ENCODE assay signal across 6 cellular contexts in the genomic region with DNA sequence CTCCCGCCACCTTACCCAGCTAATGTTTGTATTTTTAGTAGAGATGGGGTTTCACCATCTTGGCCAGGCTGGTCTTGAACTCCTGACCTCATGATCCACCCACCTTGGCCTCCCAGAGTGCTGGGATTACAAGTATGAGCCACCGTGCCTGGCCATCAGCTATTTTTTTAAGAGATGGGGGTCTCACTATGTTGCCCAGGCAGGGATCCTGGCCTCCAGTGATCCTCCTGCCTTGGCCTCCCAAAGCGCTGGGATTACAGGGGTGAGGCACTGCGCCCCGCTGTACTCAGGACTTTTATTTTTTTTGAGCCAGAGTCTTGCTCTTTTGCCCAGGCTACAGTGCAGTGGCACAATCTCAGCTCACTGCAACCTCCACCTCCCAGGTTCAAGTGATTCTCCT.
DNase-seq lines count a peak whose midpoint lies in the region; ATAC-seq, FAIRE-seq and TF ChIP-seq lines count a peak whose summit lies in the region.
"Not testable (repeated sequence)": the region's sequence is repeated elsewhere in the genome, so short reads cannot be mapped to it uniquely, and the experiment has no call there.

No MANE protein-coding gene starts in this region.

- not testable (repeated sequence) for H3K9ac ChIP-seq in K562 (ENCODE audit: insufficient read depth in 1 of 2, low read depth in 2 of 2, low read length in 2 of 2); HepG2 (ENCODE audit: insufficient read depth, low read depth, low read length)

- H3K36me3 Mint-ChIP-seq in GM23338 (ENCODE audit: low read depth) (peaks cover 13% of the 10 kb centered on the region), WTC11 (peaks cover 11% of the 10 kb centered on the region)

- not testable (repeated sequence) for H3K36me3 ChIP-seq in GM23338 (ENCODE audit: insufficient read depth); HEK293 (ENCODE audit: control insufficient read depth in 2 of 2, insufficient read depth in 1 of 2, low read length in 2 of 2); K562 (ENCODE audit: control insufficient read depth, insufficient read depth, low read length)
- H3K36me3 ChIP-seq in HepG2 (replicated peaks in 1 of 2; ENCODE audit: control insufficient read depth in 1 of 2, insufficient read depth in 2 of 2, low read length in 2 of 2): peaks cover 1 to 11% of the 10 kb centered on the region in 2 experiments; a peak in 3 of 5 replicates

- CTCF ChIA-PET in HEK293 (lab: Yijun Ruan, JAX); K562 (lab: Yijun Ruan, JAX; ENCODE audit: low intra/inter-chr PET ratio); HepG2 (lab: Yijun Ruan, JAX; ENCODE audit: low intra/inter-chr PET ratio, low total read pairs): not testable (repeated sequence)
- CTCF ChIA-PET in WTC11 (lab: Charles Lee): interaction anchor here (1.0 kb wide), 1 partner anchor 118 kb away, joined by 3 read pairs; no protein-coding TSS in a partner anchor

- DNase-seq in GM23338 (ENCODE audit: low spot score); WTC11 (ENCODE audit: low spot score); K562 (ENCODE audit: extremely low read depth in 1 of 4, low spot score in 3 of 4); HepG2 (ENCODE audit: low spot score): not testable (repeated sequence)
- peak; percentile 82 for DNase-seq in mesenteric fat pad (ENCODE audit: low spot score)

- H3K9me3 ChIP-seq in HEK293 (ENCODE audit: control insufficient read depth, insufficient read depth, low read depth, low read length); K562 (replicated peaks; ENCODE audit: control insufficient read depth, insufficient read depth, low read depth, low read length); HepG2 (ENCODE audit: low read length): not testable (repeated sequence)

- not testable (repeated sequence) for H3K4me3 Mint-ChIP-seq in GM23338, WTC11

- not testable (repeated sequence) for TF ChIP-seq CTCF in GM23338 (conservative IDR thresholded peaks at IDR 0.05; ENCODE audit: low read depth in 2 of 2); HEK293 (tag by site-specific recombination; IDR thresholded peaks at IDR 0.05); WTC11 (IDR thresholded peaks at IDR 0.05); K562 (IDR thresholded peaks at IDR 0.05 in 2 of 3, conservative IDR thresholded peaks at IDR 0.05 in 1 of 3; ENCODE audit: insufficient read depth in 2 of 3, low read depth in 1 of 3, low read length in 3 of 3); HepG2 (CRISPR knock-in tag; IDR thresholded peaks at IDR 0.05)

- not testable (repeated sequence) for BruUV-seq in K562 (replicated peaks; lab: Mats Ljungman, UMichigan); HepG2 (replicated peaks; lab: Mats Ljungman, UMichigan)

- H3K27me3 ChIP-seq in GM23338 (ENCODE audit: insufficient read depth); K562 (ENCODE audit: control insufficient read depth in 2 of 2, insufficient read depth in 2 of 2, low read length in 2 of 2); HepG2 (ENCODE audit: control insufficient read depth in 1 of 2, insufficient read depth in 2 of 2, low read length in 2 of 2): not testable (repeated sequence)

- H4K20me1 ChIP-seq in GM23338 (replicated peaks; ENCODE audit: insufficient read depth); K562 (replicated peaks; ENCODE audit: control insufficient read depth, insufficient read depth, low read length); HepG2 (ENCODE audit: insufficient read depth, low read length): not testable (repeated sequence)

- not testable (repeated sequence) for H3K9me1 ChIP-seq in K562 (ENCODE audit: control insufficient read depth, insufficient read depth, low read length)

- not testable (repeated sequence) for H3K79me2 ChIP-seq in GM23338 (replicated peaks; ENCODE audit: insufficient read depth); K562 (ENCODE audit: control insufficient read depth, insufficient read depth, low read length); HepG2 (ENCODE audit: insufficient read depth, low read length)

- not testable (repeated sequence) for H3K9me2 ChIP-seq in GM23338 (ENCODE audit: insufficient read depth)

- not testable (repeated sequence) for H3K27ac Mint-ChIP-seq in GM23338, WTC11

- TF ChIP-seq EP300 in K562 (IDR thresholded peaks at IDR 0.05; ENCODE audit: low read length); HepG2 (IDR thresholded peaks at IDR 0.05; ENCODE audit: low read depth in 2 of 2, low read length in 2 of 2); HepG2 (CRISPR knock-in tag; IDR thresholded peaks at IDR 0.05; ENCODE audit: borderline replicate concordance): not testable (repeated sequence)

- not testable (repeated sequence) for H3K27me3 Mint-ChIP-seq in GM23338 (ENCODE audit: insufficient read depth, low read depth, poor library complexity); WTC11 (ENCODE audit: low read depth)

- H3K27ac ChIP-seq in GM23338 (ENCODE audit: low read depth): peak overlapping the region; percentile 87; the same call in 1 of the 2 replicates
- H3K27ac ChIP-seq in HEK293 (ENCODE audit: extremely low read depth, low read depth, low read length); K562 (ENCODE audit: extremely low read depth, low read depth, low read length); HepG2 (ENCODE audit: extremely low read length, insufficient read depth, low read length): not testable (repeated sequence)

- not testable (repeated sequence) for H3K4me2 ChIP-seq in GM23338; K562 (ENCODE audit: insufficient read depth, low read length); HepG2 (ENCODE audit: low read depth, low read length)

- H3K4me1 ChIP-seq in GM23338 (ENCODE audit: insufficient read depth): peaks cover 25% of the 10 kb centered on the region
- not testable (repeated sequence) for H3K4me1 ChIP-seq in HEK293 (ENCODE audit: control insufficient read depth, insufficient read depth, low read length); K562 (replicated peaks in 1 of 2; ENCODE audit: control insufficient read depth in 2 of 2, insufficient read depth in 2 of 2, low read length in 2 of 2); HepG2 (ENCODE audit: insufficient read depth, low read length)

- H3K9me3 Mint-ChIP-seq in GM23338: not testable (repeated sequence)
- peaks cover 13% of the 10 kb centered on the region for H3K9me3 Mint-ChIP-seq in WTC11

- H2AFZ ChIP-seq in GM23338; K562 (ENCODE audit: low read depth, low read length); HepG2 (ENCODE audit: low read length): not testable (repeated sequence)

- not testable (repeated sequence) for FAIRE-seq in K562 (lab: Jason Lieb, UNC); HepG2 (lab: Jason Lieb, UNC)

- H3K4me1 Mint-ChIP-seq in GM23338 (peaks cover 29% of the 10 kb centered on the region), WTC11 (peaks cover 31% of the 10 kb centered on the region)

- in situ Hi-C loops in K562 (cut with MboI); HepG2 (cut with HindIII; ENCODE audit: extremely low pct_ligation_motif_present, low pct_unique_long_range_greater_than_20kb): not testable (repeated sequence)

- POLR2A ChIA-PET in HEK293 (lab: Yijun Ruan, JAX); WTC11 (lab: Charles Lee); K562 (lab: Yijun Ruan, JAX); HepG2 (lab: Yijun Ruan, JAX): not testable (repeated sequence)

- ATAC-seq in GM23338, WTC11, K562, HepG2: not testable (repeated sequence)

- WGBS in K562 (ENCODE audit: insufficient coverage, low coverage, missing lambda C conversion rate): 83% methylated on average over 1 of the region's 5 CpGs
- 98% methylated on average over 5 of the region's 5 CpGs for WGBS in HepG2 (ENCODE audit: low lambda C conversion rate)

- not testable (repeated sequence) for H3K4me3 ChIP-seq in GM23338; HEK293 (ENCODE audit: low read depth, low read length); K562; HepG2 (replicated peaks in 1 of 3; ENCODE audit: insufficient read depth in 1 of 3, low read depth in 2 of 3, low read length in 3 of 3)

- TF ChIP-seq POLR2A in K562 (conservative IDR thresholded peaks at IDR 0.05); HepG2 (IDR thresholded peaks at IDR 0.05; ENCODE audit: insufficient read depth in 1 of 2, low read depth in 2 of 2, low read length in 2 of 2): not testable (repeated sequence)

- TF ChIP-seq RAD21 in K562 (CRISPR knock-in tag; conservative IDR thresholded peaks at IDR 0.05 in 1 of 2, IDR thresholded peaks at IDR 0.05 in 1 of 2); HepG2 (CRISPR knock-in tag; IDR thresholded peaks at IDR 0.05): not testable (repeated sequence)

- H3F3A ChIP-seq in GM23338 (replicated peaks; ENCODE audit: low read depth): not testable (repeated sequence)

- intact Hi-C loops in K562 (cut with micrococcal nuclease); HepG2 (cut with micrococcal nuclease; ENCODE audit: unreplicated experiment): not testable (repeated sequence)

TF ChIP-seq in HEK293, 187 proteins besides CTCF, POLR2A, EP300 and RAD21:
- 0 out of 2 replicates have a peak, but pooled peaks have one; percentile 18 for TF ChIP-seq ZNF121 (tag by site-specific recombination; IDR thresholded peaks at IDR 0.05)
TF ChIP-seq in HEK293: peak in this region for 1; not testable (repeated sequence) for 186.

TF ChIP-seq in WTC11, 78 proteins besides CTCF, POLR2A, EP300 and RAD21:
- TF ChIP-seq GTF2I (CRISPR knock-in tag; conservative IDR thresholded peaks at IDR 0.05) (peak; percentile 54; the same call in 1 of the 2 replicates), ZNF121 (CRISPR knock-in tag; IDR thresholded peaks at IDR 0.05) (peak; percentile 90)

TF ChIP-seq in K562, 482 proteins besides CTCF, POLR2A, EP300 and RAD21:
- peak; percentile 38; the same call in 1 of the 2 replicates for TF ChIP-seq ZNF121 (CRISPR knock-in tag; conservative IDR thresholded peaks at IDR 0.05)

TF ChIP-seq in HepG2, 621 proteins besides CTCF, POLR2A, EP300 and RAD21 (continues in another document):
- TF ChIP-seq ZNF121 (CRISPR knock-in tag; IDR thresholded peaks at IDR 0.05): peak; percentile 41; the same call in 1 of the 2 replicates
